Comparison of ENCODE assay signal across 21 cellular contexts in genomic region chr2:165582409-165582808, GRCh38.
DNase-seq lines count a peak whose midpoint lies in the region; ATAC-seq and TF ChIP-seq lines count a peak whose summit lies in the region.
"Had no signal": no experiment of that assay in that cellular context is flagged by ENCODE, and none has a peak within 500 bp of the region (broad histone marks: within the 10 kb centered on the region; RNA-seq: fewer than 3 reads in every experiment).

No MANE protein-coding gene starts in this region.

- intact Hi-C loops in right cardiac atrium (cut with DNase I) = no loop called here
- intact Hi-C loops in left ventricle myocardium inferior (cut with micrococcal nuclease) = no loop called here
- intact Hi-C loops in vagina (cut with DNase I) = no loop called here

- H3K27me3 ChIP-seq in right cardiac atrium (ENCODE audit: control insufficient read depth, insufficient read depth) (no peaks in the 10 kb centered on the region), left ventricle myocardium inferior (ENCODE audit: low read depth) (no peaks in the 10 kb centered on the region), vagina (no peaks in the 10 kb centered on the region)
- H3K27me3 ChIP-seq: pancreas, stomach had no signal

- H3K9me3 ChIP-seq in right cardiac atrium (ENCODE audit: control insufficient read depth, low read length) = no peaks in the 10 kb centered on the region
- H3K9me3 ChIP-seq in left ventricle myocardium inferior (replicated peaks) = no peaks in the 10 kb centered on the region
- H3K9me3 ChIP-seq in vagina = no peaks in the 10 kb centered on the region
- H3K9me3 ChIP-seq: pancreas, stomach had no signal

- TF ChIP-seq POLR2A in vagina (IDR thresholded peaks at IDR 0.05) = no peak

- H3K4me1 ChIP-seq in right cardiac atrium (ENCODE audit: control insufficient read depth, insufficient read depth, low read length) = peaks cover 1% of the 10 kb centered on the region
- H3K4me1 ChIP-seq in left ventricle myocardium inferior = peaks cover 10% of the 10 kb centered on the region
- H3K4me1 ChIP-seq in vagina = peaks cover 18% of the 10 kb centered on the region
- H3K4me1 ChIP-seq: stomach had no signal

- ATAC-seq in right cardiac atrium = peak; percentile 45 to 56
- no peak for ATAC-seq in GM19463 (IDR thresholded peaks at IDR 0.05; ENCODE audit: unreplicated experiment)
- ATAC-seq: activated T-helper 17 cell treated with anti-CD3 and anti-CD28 coated beads, Interleukin-2, amount 50 U/mL, for 72 hours; HepG2; naive thymus-derived CD8-positive, alpha-beta T cell; pancreas had no signal

- DNase-seq in right cardiac atrium (peak in 2 of 3 donors; percentile 22 to 24), left ventricle myocardium inferior (no peak), fibroblast of gingiva (ENCODE audit: low read depth) (peak; percentile 85), midbrain (lab: John Stamatoyannopoulos, UW) (peak; percentile 58), SHP77 (lab: John Stamatoyannopoulos, UW) (no peak), 8988T (no peak), vagina (ENCODE audit: extremely low spot score in 2 of 2) (no peak)
- DNase-seq: activated CD4-positive, alpha-beta T cell treated with anti-CD3 and anti-CD28 coated beads for 4 hours; erythroblast; GDM1; MM.1S; naive thymus-derived CD8-positive, alpha-beta T cell; NCI-H187; NCI-H345; pancreas; stimulated activated CD4-positive, alpha-beta T cell treated with anti-CD3 and anti-CD28 coated beads, Interleukin-4, amount 100 ng/mL, for 1 hour; stomach had no signal

- 42% methylated on average over 3 of the region's 3 CpGs for WGBS in right cardiac atrium

- TF ChIP-seq CTCF in left ventricle myocardium inferior (IDR thresholded peaks at IDR 0.05; ENCODE audit: borderline replicate concordance) (no peak), vagina (IDR thresholded peaks at IDR 0.05) (no peak)

- no peaks in the 10 kb centered on the region for H3K36me3 ChIP-seq in left ventricle myocardium inferior
- H3K36me3 ChIP-seq in vagina = no peaks in the 10 kb centered on the region
- H3K36me3 ChIP-seq: pancreas, stomach had no signal

- no peak overlapping the region for H3K27ac ChIP-seq in right cardiac atrium (ENCODE audit: low read length)
- no peak overlapping the region for H3K27ac ChIP-seq in left ventricle myocardium inferior (replicated peaks)
- no peak overlapping the region for H3K27ac ChIP-seq in vagina
- H3K27ac ChIP-seq: pancreas, stomach had no signal

- no peak overlapping the region for H3K4me3 ChIP-seq in right cardiac atrium (ENCODE audit: low read length)
- no peak overlapping the region for H3K4me3 ChIP-seq in left ventricle myocardium inferior
- no peak overlapping the region for H3K4me3 ChIP-seq in vagina
- H3K4me3 ChIP-seq: pancreas, skin epidermis, stomach had no signal

Comparison
In these comparisons a context has a peak if more than half of its experiments do, and no peak if none do; other contexts are left out.
1. DNase-seq: peak in right cardiac atrium (2 of 3), fibroblast of gingiva (single experiment) and midbrain (single experiment); none in left ventricle myocardium inferior (single experiment), SHP77 (0 of 2), 8988T (single experiment) and vagina (0 of 2).